ENCODE assay signal across 12 cellular contexts in genomic region chr22:21447694-21448402, GRCh38. TPM values are rescaled to one million over a fixed set of nuclear protein-coding genes. Genes with fewer than 3 reads are reported as not detected.
DNase-seq lines count a peak whose midpoint lies in the region; ATAC-seq and TF ChIP-seq lines count a peak whose summit lies in the region.
"Had no signal": no experiment of that assay in that cellular context is flagged by ENCODE, and none has a peak within 500 bp of the region (broad histone marks: within the 10 kb centered on the region; RNA-seq: fewer than 3 reads in every experiment).

No MANE protein-coding gene starts in this region.

- TF ChIP-seq POLR2A in suprapubic skin (IDR thresholded peaks at IDR 0.05): no peak

- H3K36me3 Mint-ChIP-seq in activated T-cell treated with anti-CD3 and anti-CD28 coated beads, Interleukin-2, amount 50 U/mL, for 72 hours (ENCODE audit: insufficient read depth in 2 of 2): no peaks in the 10 kb centered on the region
- no peaks in the 10 kb centered on the region for H3K36me3 Mint-ChIP-seq in T-helper 17 cell (ENCODE audit: low read depth)
- peaks cover 6% of the 10 kb centered on the region for H3K36me3 Mint-ChIP-seq in stimulated activated effector memory CD8-positive, alpha-beta T cell treated with anti-CD3 and anti-CD28 coated beads, Interleukin-12 subunit alpha, Interleukin-12 subunit beta, amount 100 ng/mL, for 72 hours
- H3K36me3 Mint-ChIP-seq: immature natural killer cell had no signal

- peak; percentile 22 to 28 for DNase-seq in activated T-cell treated with anti-CD3 and anti-CD28 coated beads, Interleukin-2, amount 50 U/mL, for 48 hours
- DNase-seq in activated T-cell treated with anti-CD3 and anti-CD28 coated beads, Interleukin-2, amount 50 U/mL, for 72 hours: no peak
- DNase-seq in T-helper 17 cell: peak in 1 of 3 donors; percentile 3
- DNase-seq in iPS-NIHi7 (ENCODE audit: extremely low spot score): peak; percentile 43
- DNase-seq in suprapubic skin (ENCODE audit: low spot score in 2 of 2): peak; percentile 52 to 73
- DNase-seq in DMS114 treated with DMSO at 0.1 percent for 48 hours (lab: John Stamatoyannopoulos, UW; ENCODE audit: unreplicated experiment): no peak
- no peak for DNase-seq in NCI-H69 (lab: John Stamatoyannopoulos, UW)
- no peak for DNase-seq in stimulated activated effector memory CD8-positive, alpha-beta T cell treated with anti-CD3 and anti-CD28 coated beads, Interleukin-12 subunit alpha, Interleukin-12 subunit beta, amount 100 ng/mL, for 72 hours (ENCODE audit: low spot score in 2 of 2)
- DNase-seq: activated T-cell treated with anti-CD3 and anti-CD28 coated beads, Interleukin-2, amount 50 U/mL, for 4 hours; effector CD4-positive, alpha-beta T cell; immature natural killer cell had no signal

- no peaks in the 10 kb centered on the region for H3K9me3 ChIP-seq in T-helper 17 cell (ENCODE audit: control insufficient read depth, low read length, poor library complexity, severe bottlenecking)
- H3K9me3 ChIP-seq in suprapubic skin: no peaks in the 10 kb centered on the region

- no peak overlapping the region for H3K4me3 ChIP-seq in suprapubic skin
- H3K4me3 ChIP-seq: SK-N-MC had no signal

- peaks cover 25% of the 10 kb centered on the region for H3K36me3 ChIP-seq in suprapubic skin

- 95% methylated on average over 18 of the region's 22 CpGs for WGBS in suprapubic skin

- no peak for TF ChIP-seq EP300 in suprapubic skin (IDR thresholded peaks at IDR 0.05)

- no peaks in the 10 kb centered on the region for H3K27me3 Mint-ChIP-seq in activated T-cell treated with anti-CD3 and anti-CD28 coated beads, Interleukin-2, amount 50 U/mL, for 72 hours (ENCODE audit: low read depth)
- H3K27me3 Mint-ChIP-seq in T-helper 17 cell: no peaks in the 10 kb centered on the region

- H3K4me1 Mint-ChIP-seq in activated T-cell treated with anti-CD3 and anti-CD28 coated beads, Interleukin-2, amount 50 U/mL, for 72 hours (ENCODE audit: low read depth): no peaks in the 10 kb centered on the region
- H3K4me1 Mint-ChIP-seq in T-helper 17 cell: peaks cover 2% of the 10 kb centered on the region
- H3K4me1 Mint-ChIP-seq in stimulated activated effector memory CD8-positive, alpha-beta T cell treated with anti-CD3 and anti-CD28 coated beads, Interleukin-12 subunit alpha, Interleukin-12 subunit beta, amount 100 ng/mL, for 72 hours: no peaks in the 10 kb centered on the region
- H3K4me1 Mint-ChIP-seq: immature natural killer cell had no signal

- H3K9me3 Mint-ChIP-seq in activated T-cell treated with anti-CD3 and anti-CD28 coated beads, Interleukin-2, amount 50 U/mL, for 72 hours: no peaks in the 10 kb centered on the region
- H3K9me3 Mint-ChIP-seq in stimulated activated effector memory CD8-positive, alpha-beta T cell treated with anti-CD3 and anti-CD28 coated beads, Interleukin-12 subunit alpha, Interleukin-12 subunit beta, amount 100 ng/mL, for 72 hours: no peaks in the 10 kb centered on the region
- H3K9me3 Mint-ChIP-seq: activated T-cell treated with anti-CD3 and anti-CD28 coated beads, Interleukin-2, amount 50 U/mL, for 4 hours; immature natural killer cell had no signal

- no peaks in the 10 kb centered on the region for H3K27me3 ChIP-seq in suprapubic skin

- H3K27ac Mint-ChIP-seq in activated T-cell treated with anti-CD3 and anti-CD28 coated beads, Interleukin-2, amount 50 U/mL, for 72 hours: no peak overlapping the region
- peak overlapping the region; percentile 11 for H3K27ac Mint-ChIP-seq in T-helper 17 cell
- H3K27ac Mint-ChIP-seq in stimulated activated effector memory CD8-positive, alpha-beta T cell treated with anti-CD3 and anti-CD28 coated beads, Interleukin-12 subunit alpha, Interleukin-12 subunit beta, amount 100 ng/mL, for 72 hours: no peak overlapping the region

- H3K4me3 Mint-ChIP-seq in activated T-cell treated with anti-CD3 and anti-CD28 coated beads, Interleukin-2, amount 50 U/mL, for 72 hours: no peak overlapping the region
- no peak overlapping the region for H3K4me3 Mint-ChIP-seq in T-helper 17 cell
- no peak overlapping the region for H3K4me3 Mint-ChIP-seq in stimulated activated effector memory CD8-positive, alpha-beta T cell treated with anti-CD3 and anti-CD28 coated beads, Interleukin-12 subunit alpha, Interleukin-12 subunit beta, amount 100 ng/mL, for 72 hours
- H3K4me3 Mint-ChIP-seq: activated T-cell treated with anti-CD3 and anti-CD28 coated beads, Interleukin-2, amount 50 U/mL, for 4 hours; immature natural killer cell had no signal

- ATAC-seq in activated T-cell treated with anti-CD3 and anti-CD28 coated beads, Interleukin-2, amount 50 U/mL, for 72 hours (replicated peaks in 1 of 2): no peak
- peak; percentile 24 for ATAC-seq in T-helper 17 cell
- ATAC-seq in stimulated activated effector memory CD8-positive, alpha-beta T cell treated with anti-CD3 and anti-CD28 coated beads, Interleukin-12 subunit alpha, Interleukin-12 subunit beta, amount 100 ng/mL, for 72 hours: no peak
- ATAC-seq: activated T-cell treated with anti-CD3 and anti-CD28 coated beads, Interleukin-2, amount 50 U/mL, for 4 hours had no signal

- no peak overlapping the region for H3K27ac ChIP-seq in suprapubic skin
- H3K27ac ChIP-seq: SK-N-MC had no signal

- no peaks in the 10 kb centered on the region for H3K4me1 ChIP-seq in suprapubic skin

- no peak for TF ChIP-seq CTCF in suprapubic skin (IDR thresholded peaks at IDR 0.05)

RNA-seq across cellular contexts. Expression of gene TMEM191C, which starts 19.3 kb away (rescaled TPM):
- 1 to 10 TPM; 1.5 to 3.0 TPM for total RNA-seq in activated T-cell treated with anti-CD3 and anti-CD28 coated beads, Interleukin-2, amount 50 U/mL, for 72 hours
- 1 to 10 TPM; 2.0 to 3.4 TPM for total RNA-seq in T-helper 17 cell
- total RNA-seq in suprapubic skin: 1 to 10 TPM in 1 of 4 donors, under 1 TPM in 2, not detected in 1; 0.42 to 1.7 (median 0.47) TPM

RNA-seq across cellular contexts. Expression of gene HIC2, which starts 30.7 kb away (rescaled TPM):
- 1 to 10 TPM; 4.3 to 5.1 TPM for total RNA-seq in activated T-cell treated with anti-CD3 and anti-CD28 coated beads, Interleukin-2, amount 50 U/mL, for 72 hours
- total RNA-seq in T-helper 17 cell (10 to 100 TPM; 11.5 to 11.9 TPM), suprapubic skin (1 to 10 TPM; 4.2 to 9.4 (median 6.3) TPM)

Comparison
In these comparisons a context has a peak if more than half of its experiments do, and no peak if none do; other contexts are left out.
1. DNase-seq: peak in activated T-cell treated with anti-CD3 and anti-CD28 coated beads, Interleukin-2, amount 50 U/mL, for 48 hours (2 of 2), iPS-NIHi7 (single experiment) and suprapubic skin (2 of 2); none in activated T-cell treated with anti-CD3 and anti-CD28 coated beads, Interleukin-2, amount 50 U/mL, for 72 hours (0 of 2), DMS114 treated with DMSO at 0.1 percent for 48 hours (single experiment), NCI-H69 (single experiment) and stimulated activated effector memory CD8-positive, alpha-beta T cell treated with anti-CD3 and anti-CD28 coated beads, Interleukin-12 subunit alpha, Interleukin-12 subunit beta, amount 100 ng/mL, for 72 hours (0 of 2).